8 cellular contexts compared by ENCODE assay signal in the genomic region with DNA sequence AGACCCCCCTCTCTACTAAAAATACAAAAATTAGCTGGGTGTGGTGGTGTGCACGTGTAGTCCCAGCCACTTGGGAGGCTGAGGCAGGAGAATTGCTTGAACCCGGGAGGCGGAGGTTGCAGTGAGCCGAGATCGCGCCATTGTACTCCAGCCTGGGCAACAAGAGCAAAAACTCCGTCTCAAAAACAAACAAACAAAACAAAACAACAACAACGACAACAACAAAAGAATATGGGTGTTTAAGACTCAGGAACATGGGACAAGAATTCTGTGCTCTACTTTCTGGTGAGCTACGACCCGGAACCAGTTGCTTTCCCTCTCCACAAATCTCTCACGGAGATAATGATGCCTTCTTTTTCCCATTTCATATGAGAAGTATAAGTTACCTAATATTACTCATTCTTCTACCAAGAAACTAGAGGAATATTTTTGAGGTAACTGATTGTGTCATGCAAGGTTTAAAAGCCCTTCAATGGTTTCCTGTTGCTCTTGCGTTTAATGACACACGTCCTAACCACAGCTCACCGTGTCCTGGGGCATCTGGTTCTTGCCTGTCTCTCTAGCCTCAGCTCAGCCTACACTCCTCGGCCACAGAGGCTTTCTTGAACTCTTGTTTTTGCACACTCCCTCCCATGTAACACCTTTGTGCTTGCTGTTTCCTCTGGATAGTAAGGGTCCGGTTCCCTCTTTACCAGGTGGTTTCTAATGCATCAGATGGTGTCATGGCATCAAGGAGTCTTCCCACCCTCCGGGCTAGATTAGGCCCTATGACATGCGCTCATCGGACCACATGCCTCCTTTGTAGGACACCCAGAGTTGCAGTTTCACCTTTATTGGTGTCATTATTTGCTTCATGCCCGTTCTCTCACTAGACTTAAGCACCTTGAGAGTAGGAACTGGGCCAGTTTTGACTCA.
DNase-seq lines count a peak whose midpoint lies in the region; ATAC-seq, FAIRE-seq and TF ChIP-seq lines count a peak whose summit lies in the region.

No MANE protein-coding gene starts in this region.

- H3K27me3 Mint-ChIP-seq in activated naive CD8-positive, alpha-beta T cell treated with anti-CD3 and anti-CD28 coated beads, Interleukin-2, amount 50 U/mL, for 24 hours: no peaks in the 10 kb centered on the region

- H3K4me3 Mint-ChIP-seq in activated naive CD8-positive, alpha-beta T cell treated with anti-CD3 and anti-CD28 coated beads, Interleukin-2, amount 50 U/mL, for 24 hours: peak overlapping the region; percentile 37

- H3K36me3 ChIP-seq in kidney (ENCODE audit: control insufficient read depth in 1 of 2, insufficient read depth in 2 of 2, low read length in 2 of 2): no peaks in the 10 kb centered on the region

- no peaks in the 10 kb centered on the region for H3K4me1 ChIP-seq in kidney (ENCODE audit: control insufficient read depth in 1 of 2, insufficient read depth in 1 of 2, low read depth in 1 of 2, low read length in 2 of 2)

- H3K9me3 ChIP-seq in kidney (ENCODE audit: control insufficient read depth in 1 of 2, low read length in 2 of 2): no peaks in the 10 kb centered on the region

- intact Hi-C loops in kidney (cut with DNase I): no loop called here

- FAIRE-seq in RCC 7860 (lab: Jason Lieb, UNC): no peak
- no peak for FAIRE-seq in kidney (lab: Jason Lieb, UNC)

- H3K27ac Mint-ChIP-seq in activated naive CD8-positive, alpha-beta T cell treated with anti-CD3 and anti-CD28 coated beads, Interleukin-2, amount 50 U/mL, for 24 hours: peak overlapping the region; percentile 93

- no peak overlapping the region for H3K27ac ChIP-seq in kidney (ENCODE audit: low read depth in 2 of 2, low read length in 2 of 2)

- DNase-seq in GM10266 (ENCODE audit: extremely low spot score): peak; percentile 66
- DNase-seq in RCC 7860 (ENCODE audit: low spot score): peak; percentile 46
- DNase-seq in activated naive CD8-positive, alpha-beta T cell treated with anti-CD3 and anti-CD28 coated beads, Interleukin-2, amount 50 U/mL, for 24 hours: peak; percentile 70
- peak; percentile 36 to 65 for DNase-seq in stimulated activated CD4-positive, alpha-beta T cell treated with anti-CD3 and anti-CD28 coated beads, Interleukin-4, amount 100 ng/mL, for 4 hours
- no peak for DNase-seq in T1000 (lab: John Stamatoyannopoulos, UW)
- DNase-seq in kidney: no peak
- DNase-seq in D341Med (ENCODE audit: low spot score): no peak

- H3K4me1 Mint-ChIP-seq in activated naive CD8-positive, alpha-beta T cell treated with anti-CD3 and anti-CD28 coated beads, Interleukin-2, amount 50 U/mL, for 24 hours: peaks cover 66% of the 10 kb centered on the region

- no peak overlapping the region for H3K4me3 ChIP-seq in kidney (ENCODE audit: low read length in 2 of 2)

- H3K9ac ChIP-seq in kidney (ENCODE audit: low read length in 2 of 2): no peak overlapping the region

- H3K9me3 Mint-ChIP-seq in activated naive CD8-positive, alpha-beta T cell treated with anti-CD3 and anti-CD28 coated beads, Interleukin-2, amount 50 U/mL, for 24 hours: no peaks in the 10 kb centered on the region

- ATAC-seq in HG02588 (IDR thresholded peaks at IDR 0.05; ENCODE audit: unreplicated experiment): peak; percentile 66
- ATAC-seq in activated naive CD8-positive, alpha-beta T cell treated with anti-CD3 and anti-CD28 coated beads, Interleukin-2, amount 50 U/mL, for 24 hours: peak; percentile 83

- H3K36me3 Mint-ChIP-seq in activated naive CD8-positive, alpha-beta T cell treated with anti-CD3 and anti-CD28 coated beads, Interleukin-2, amount 50 U/mL, for 24 hours (ENCODE audit: low read depth): peaks cover 6% of the 10 kb centered on the region

- TF ChIP-seq CTCF in GM10266 (IDR thresholded peaks at IDR 0.05; ENCODE audit: control insufficient read depth, insufficient read depth, low read depth, missing control alignments) (no peak), kidney (IDR thresholded peaks at IDR 0.05; ENCODE audit: borderline replicate concordance, extremely low read depth, insufficient read depth) (no peak)

Comparison
In these comparisons a context has a peak if more than half of its experiments do, and no peak if none do; other contexts are left out.
1. DNase-seq: peak in GM10266 (single experiment), RCC 7860 (single experiment), activated naive CD8-positive, alpha-beta T cell treated with anti-CD3 and anti-CD28 coated beads, Interleukin-2, amount 50 U/mL, for 24 hours (single experiment) and stimulated activated CD4-positive, alpha-beta T cell treated with anti-CD3 and anti-CD28 coated beads, Interleukin-4, amount 100 ng/mL, for 4 hours (2 of 2); none in T1000 (single experiment), kidney (single experiment) and D341Med (single experiment).